Comparison of ENCODE assay signal across 8 cellular contexts in the genomic region with DNA sequence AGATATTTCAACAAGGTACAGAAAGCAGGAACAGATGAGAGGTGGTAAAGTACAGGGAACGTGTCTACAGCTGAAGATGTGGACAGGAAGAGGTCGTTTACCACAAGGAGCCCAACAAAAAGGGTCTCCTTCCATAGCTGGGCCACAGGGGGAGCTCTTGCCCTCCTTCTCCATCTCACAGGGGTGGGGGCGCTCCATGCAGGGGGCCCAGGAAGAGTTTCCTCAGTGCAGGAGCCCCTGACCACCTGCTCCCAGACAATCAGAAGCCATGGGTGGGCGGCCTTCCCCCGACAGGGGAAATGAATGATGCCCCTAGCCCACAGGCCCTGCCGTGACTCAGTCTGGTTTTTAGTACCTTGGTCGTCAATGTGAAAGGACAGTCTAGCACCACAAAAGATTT.
DNase-seq lines count a peak whose midpoint lies in the region; ATAC-seq and TF ChIP-seq lines count a peak whose summit lies in the region.

No MANE protein-coding gene starts in this region.

- H3K4me3 ChIP-seq in DOHH2 (ENCODE audit: low read length) = no peak overlapping the region

- H3K79me2 ChIP-seq in DOHH2 (ENCODE audit: control insufficient read depth, low read length) = no peaks in the 10 kb centered on the region

- H3K9me3 ChIP-seq in DOHH2 (ENCODE audit: control insufficient read depth, insufficient read depth, low read length) = no peaks in the 10 kb centered on the region

- H3K4me2 ChIP-seq in DOHH2 (ENCODE audit: low read length) = no peak overlapping the region

- no peaks in the 10 kb centered on the region for H3K4me1 ChIP-seq in DOHH2 (ENCODE audit: control insufficient read depth, low read length)

- peaks cover 15% of the 10 kb centered on the region for H3K27me3 ChIP-seq in DOHH2 (ENCODE audit: control insufficient read depth, low read length)

- peak; percentile 27 for DNase-seq in RPMI8226
- DNase-seq in iPS-NIHi7 (ENCODE audit: extremely low spot score) = peak; percentile 85
- DNase-seq in COLO668 (lab: John Stamatoyannopoulos, UW; ENCODE audit: unreplicated experiment) = no peak

- no peaks in the 10 kb centered on the region for H3K36me3 ChIP-seq in DOHH2 (ENCODE audit: control insufficient read depth, low read length)

- peak; percentile 69 for TF ChIP-seq CTCF in DOHH2 (IDR thresholded peaks at IDR 0.05; ENCODE audit: low read depth, low read length, poor library complexity, severe bottlenecking)

- ATAC-seq in GM21619 (IDR thresholded peaks at IDR 0.05; ENCODE audit: unreplicated experiment) (peak; percentile 66), GM18858 (IDR thresholded peaks at IDR 0.05; ENCODE audit: unreplicated experiment) (no peak), GM21390 (IDR thresholded peaks at IDR 0.05; ENCODE audit: unreplicated experiment) (no peak), GM21529 (IDR thresholded peaks at IDR 0.05; ENCODE audit: unreplicated experiment) (no peak)

- no peaks in the 10 kb centered on the region for H4K20me1 ChIP-seq in DOHH2 (ENCODE audit: control insufficient read depth, insufficient read depth, low read depth, low read length)

- H3K9me2 ChIP-seq in DOHH2 (replicated peaks; ENCODE audit: control insufficient read depth, low read length) = no peaks in the 10 kb centered on the region

- no peaks in the 10 kb centered on the region for H3F3A ChIP-seq in DOHH2 (ENCODE audit: control insufficient read depth, insufficient read depth)

- no peak overlapping the region for H3K27ac ChIP-seq in DOHH2 (ENCODE audit: low read depth, low read length)
